11 cellular contexts compared by ENCODE assay signal in genomic region chr14:101476931-101477553, GRCh38.
DNase-seq lines count a peak whose midpoint lies in the region; ATAC-seq, FAIRE-seq and TF ChIP-seq lines count a peak whose summit lies in the region.
"Had no signal": no experiment of that assay in that cellular context is flagged by ENCODE, and none has a peak within 500 bp of the region (broad histone marks: within the 10 kb centered on the region; RNA-seq: fewer than 3 reads in every experiment).

No MANE protein-coding gene starts in this region.

- intact Hi-C loops in prostate gland (cut with DNase I), result loop anchor here (5.0 kb wide), 1 partner anchor 115 kb away; no protein-coding TSS in a partner anchor

- WGBS in prostate gland, result 71% methylated on average over 13 of the region's 13 CpGs

- H3K27ac Mint-ChIP-seq in osteocyte (ENCODE audit: unreplicated experiment), result no peak overlapping the region

- H3K36me3 Mint-ChIP-seq in osteocyte (ENCODE audit: unreplicated experiment), result no peaks in the 10 kb centered on the region

- H3K4me1 ChIP-seq in rectal smooth muscle tissue (ENCODE audit: control insufficient read depth, insufficient read depth, low read length) (no peaks in the 10 kb centered on the region), prostate gland (replicated peaks) (no peaks in the 10 kb centered on the region)

- H3K36me3 ChIP-seq in bronchial epithelial cell (ENCODE audit: control insufficient read depth, insufficient read depth, low read length) (no peaks in the 10 kb centered on the region), rectal smooth muscle tissue (ENCODE audit: control insufficient read depth, insufficient read depth, low read length) (no peaks in the 10 kb centered on the region), prostate gland (no peaks in the 10 kb centered on the region)

- H3K4me1 Mint-ChIP-seq in osteocyte (ENCODE audit: unreplicated experiment), result no peaks in the 10 kb centered on the region

- TF ChIP-seq POLR2A in prostate gland (IDR thresholded peaks at IDR 0.05), result no peak
- no peak for TF ChIP-seq POLR2A in GM18505 (IDR thresholded peaks at IDR 0.05; ENCODE audit: borderline replicate concordance, extremely low read depth, insufficient read depth, insufficient read length)

- H3K27me3 ChIP-seq in bronchial epithelial cell (ENCODE audit: control insufficient read depth, insufficient read depth, low read length), result no peaks in the 10 kb centered on the region
- H3K27me3 ChIP-seq in rectal smooth muscle tissue (ENCODE audit: control insufficient read depth, insufficient read depth, low read length), result no peaks in the 10 kb centered on the region
- H3K27me3 ChIP-seq in prostate gland (replicated peaks; ENCODE audit: insufficient read depth), result no peaks in the 10 kb centered on the region

- FAIRE-seq in bronchial epithelial cell (lab: Jason Lieb, UNC), result no peak

- H3K4me3 ChIP-seq in bronchial epithelial cell (ENCODE audit: low read depth, low read length), result no peak overlapping the region
- peak overlapping the region; percentile 3 for H3K4me3 ChIP-seq in rectal smooth muscle tissue (ENCODE audit: low read length)
- H3K4me3 ChIP-seq in prostate gland, result no peak overlapping the region

- no peaks in the 10 kb centered on the region for H3K27me3 Mint-ChIP-seq in osteocyte (ENCODE audit: unreplicated experiment)

- H3K27ac ChIP-seq in rectal smooth muscle tissue (ENCODE audit: low read depth, low read length) (no peak overlapping the region), prostate gland (peak overlapping the region in 1 of 2 donors; percentile 19)

- ATAC-seq in HG02798 (IDR thresholded peaks at IDR 0.05; ENCODE audit: poor library complexity, unreplicated experiment) (no peak), GM18505 (IDR thresholded peaks at IDR 0.05; ENCODE audit: unreplicated experiment) (no peak)

- peak; percentile 86 for DNase-seq in HT-29 (ENCODE audit: low spot score)
- DNase-seq in NCI-H2107 treated with DMSO at 0.1 percent for 48 hours (lab: John Stamatoyannopoulos, UW; ENCODE audit: unreplicated experiment), result peak; percentile 96
- peak; percentile 47 for DNase-seq in bronchial epithelial cell (ENCODE audit: low read depth)
- no peak for DNase-seq in prostate gland (ENCODE audit: low spot score)
- no peak for DNase-seq in osteocyte (ENCODE audit: extremely low spot score, unreplicated experiment)
- DNase-seq: activated CD4-positive, alpha-beta T cell treated with anti-CD3 and anti-CD28 coated beads, Interleukin-2, amount 50 U/mL, for 1 hour; caudate nucleus; hypothalamus had no signal

- no peaks in the 10 kb centered on the region for H3K9me3 ChIP-seq in prostate gland

- H3K4me3 Mint-ChIP-seq in osteocyte (ENCODE audit: unreplicated experiment), result no peak overlapping the region

- no peaks in the 10 kb centered on the region for H3K9me3 Mint-ChIP-seq in osteocyte (ENCODE audit: unreplicated experiment)

- no peak overlapping the region for H3K9ac ChIP-seq in rectal smooth muscle tissue (ENCODE audit: low read length)

- no peak for TF ChIP-seq CTCF in bronchial epithelial cell (IDR thresholded peaks at IDR 0.05; ENCODE audit: insufficient read depth, low read length, severe bottlenecking)
- no peak for TF ChIP-seq CTCF in prostate gland (IDR thresholded peaks at IDR 0.05)
- TF ChIP-seq CTCF in osteocyte (IDR thresholded peaks at IDR 0.05), result no peak

Comparison
In these comparisons a context has a peak if more than half of its experiments do, and no peak if none do; other contexts are left out.
1. DNase-seq: peak in HT-29 (single experiment), NCI-H2107 treated with DMSO at 0.1 percent for 48 hours (single experiment) and bronchial epithelial cell (single experiment); none in prostate gland (single experiment) and osteocyte (single experiment).